In genomic region chr10:127193125-127193524, GRCh38 we compare ENCODE assay signal across 2 cellular contexts.
TF ChIP-seq lines count a peak whose summit lies in the region.

No MANE protein-coding gene starts in this region.

TF ChIP-seq in IMR-90, 13 proteins besides CTCF, POLR2A, EP300 and RAD21:
- TF ChIP-seq NFE2L2 (IDR thresholded peaks at IDR 0.05; ENCODE audit: low read depth, low read length): no peak
- peak; percentile 13; the same call in 1 of the 2 replicates for TF ChIP-seq MAFK (IDR thresholded peaks at IDR 0.05; ENCODE audit: low read depth, low read length)
- peak; percentile 5; the same call in 1 of the 2 replicates for TF ChIP-seq BHLHE40 (IDR thresholded peaks at IDR 0.05; ENCODE audit: low read depth, low read length)
- peak; percentile 75 for TF ChIP-seq RCOR1 (IDR thresholded peaks at IDR 0.05; ENCODE audit: insufficient replicate concordance, low read length)
TF ChIP-seq in IMR-90: peak in this region for 3.

TF ChIP-seq in SK-N-SH, 30 proteins besides CTCF, POLR2A, EP300 and RAD21:
- no peak for TF ChIP-seq JUND (IDR thresholded peaks at IDR 0.05)
- no peak for TF ChIP-seq TCF12 (IDR thresholded peaks at IDR 0.05)
- TF ChIP-seq MEF2A (IDR thresholded peaks at IDR 0.05; ENCODE audit: borderline replicate concordance, low read depth): no peak
- no peak for TF ChIP-seq REST (IDR thresholded peaks at IDR 0.05; ENCODE audit: low read depth, low read length)
- no peak for TF ChIP-seq TAF1 (IDR thresholded peaks at IDR 0.05; ENCODE audit: borderline replicate concordance, low read depth, low read length)
- no peak for TF ChIP-seq GABPA (IDR thresholded peaks at IDR 0.05; ENCODE audit: low read depth)
- no peak for TF ChIP-seq SMC3 (IDR thresholded peaks at IDR 0.05; ENCODE audit: low read depth, low read length)
- no peak for TF ChIP-seq NRF1 (IDR thresholded peaks at IDR 0.05; ENCODE audit: low read depth, low read length)
- no peak for TF ChIP-seq USF1 (IDR thresholded peaks at IDR 0.05; ENCODE audit: borderline replicate concordance, low read depth)
- no peak for TF ChIP-seq POLR2AphosphoS5 (IDR thresholded peaks at IDR 0.05; ENCODE audit: low read depth, low read length)
